ENCODE assay signal across 8 cellular contexts in genomic region chr19:40690050-40690698, GRCh38. TPM values are rescaled to one million over a fixed set of nuclear protein-coding genes. Genes with fewer than 3 reads are reported as not detected.
DNase-seq lines count a peak whose midpoint lies in the region; ATAC-seq and TF ChIP-seq lines count a peak whose summit lies in the region.

Gene NUMBL (minus strand): TSS chr19:40690651. CDS start chr19:40690483, 168 bp downstream.

- WGBS in esophagus squamous epithelium, 2 donors, result 16 to 40% methylated on average over 2 to 5 of the region's 51 CpGs

- intact Hi-C loops in esophagus squamous epithelium (cut with DNase I), result no loop called here

- ATAC-seq in GM21723 (IDR thresholded peaks at IDR 0.05; ENCODE audit: unreplicated experiment) (peak; percentile 20), RWPE2 (ENCODE audit: low read depth) (peak; percentile 52), HG03442 (IDR thresholded peaks at IDR 0.05; ENCODE audit: unreplicated experiment) (no peak)

- TF ChIP-seq POLR2A in esophagus squamous epithelium (IDR thresholded peaks at IDR 0.05), result peak in 2 of 4 donors; percentile 64 to 77

- H3K27ac ChIP-seq in RWPE2 (ENCODE audit: poor library complexity, severe bottlenecking) (peak within 1 kb of the TSS; percentile 68), esophagus squamous epithelium (peak within 1 kb of the TSS; percentile 91 to 94 (median 94))

- no peak for DNase-seq in RWPE2 (ENCODE audit: low spot score)
- DNase-seq in esophagus squamous epithelium (lab: John Stamatoyannopoulos, UW), result no peak
- DNase-seq in occipital lobe (lab: John Stamatoyannopoulos, UW), result no peak
- DNase-seq in NCI-H748 (lab: John Stamatoyannopoulos, UW; ENCODE audit: unreplicated experiment), result no peak
- DNase-seq in NCI-H2196 treated with DMSO at 0.1 percent for 48 hours (lab: John Stamatoyannopoulos, UW; ENCODE audit: unreplicated experiment), result no peak
- DNase-seq in SKM-1 treated with dmso at 0.1 percent for 144 hours (lab: John Stamatoyannopoulos, UW; ENCODE audit: unreplicated experiment), result no peak

- TF ChIP-seq CTCF in RWPE2 (IDR thresholded peaks at IDR 0.05; ENCODE audit: poor library complexity, severe bottlenecking) (no peak), esophagus squamous epithelium (IDR thresholded peaks at IDR 0.05) (no peak)

- H3K27me3 ChIP-seq in RWPE2 (ENCODE audit: insufficient read depth, poor library complexity, severe bottlenecking), result no peaks in the 10 kb centered on the region
- no peaks in the 10 kb centered on the region for H3K27me3 ChIP-seq in esophagus squamous epithelium

- H3K9me3 ChIP-seq in RWPE2 (ENCODE audit: severe bottlenecking) (no peaks in the 10 kb centered on the region), esophagus squamous epithelium (no peaks in the 10 kb centered on the region)

- H3K4me1 ChIP-seq in RWPE2 (ENCODE audit: insufficient read depth, poor library complexity, severe bottlenecking) (no peaks in the 10 kb centered on the region), esophagus squamous epithelium (peaks cover 33 to 60% (median 37%) of the 10 kb centered on the region in 3 donors)

- peak within 1 kb of the TSS; percentile 49 for H3K4me3 ChIP-seq in RWPE2 (ENCODE audit: severe bottlenecking)
- H3K4me3 ChIP-seq in esophagus squamous epithelium, result peak within 1 kb of the TSS; percentile 72 to 90 (median 84)

- H3K36me3 ChIP-seq in RWPE2 (ENCODE audit: low read depth) (peaks cover 20% of the 10 kb centered on the region), esophagus squamous epithelium (peaks cover 0 to 53% (median 2%) of the 10 kb centered on the region in 3 donors)

RNA-seq across cellular contexts. Expression of gene NUMBL, which starts in this region (rescaled TPM):
- 10 to 100 TPM; 11.2 to 20.8 (median 15.8) TPM for total RNA-seq in esophagus squamous epithelium
- total RNA-seq in occipital lobe, result 18.2 TPM
